Comparison of ENCODE assay signal across 27 cellular contexts in genomic region chr1:1788136-1788535, GRCh38. TPM values are rescaled to one million over a fixed set of nuclear protein-coding genes. Genes with fewer than 3 reads are reported as not detected.
A peak's percentile ranks its signal among the peaks of the same experiment; 100 is the strongest.
DNase-seq lines count a peak whose midpoint lies in the region; ATAC-seq and TF ChIP-seq lines count a peak whose summit lies in the region.
"Had no signal": no experiment of that assay in that cellular context is flagged by ENCODE, and none has a peak within 500 bp of the region (broad histone marks: within the 10 kb centered on the region; RNA-seq: fewer than 3 reads in every experiment).

No MANE protein-coding gene starts in this region.

- H3K4me1 ChIP-seq in left ventricle myocardium inferior (peaks cover 30% of the 10 kb centered on the region), spleen (peaks cover 5 to 62% (median 17%) of the 10 kb centered on the region in 6 donors), vagina (peaks cover 4% of the 10 kb centered on the region)
- H3K4me1 ChIP-seq: HAP-1 had no signal

- ATAC-seq in HG03469 (IDR thresholded peaks at IDR 0.05; ENCODE audit: unreplicated experiment) = no peak
- ATAC-seq: esophagus mucosa; stimulated activated naive CD8-positive, alpha-beta T cell treated with anti-CD3 and anti-CD28 coated beads, Interleukin-15, amount 100 ng/mL, for 72 hours had no signal

- CTCF ChIA-PET in activated CD4-positive, alpha-beta T cell treated with anti-CD3 and anti-CD28 coated beads, Interleukin-2, amount 10 ng/mL, durations not matched to agents 7 days and 5 days (lab: Charles Lee) = interaction anchor here (1.6 kb wide), 1 partner anchor 10 kb away, joined by 3 read pairs; no protein-coding TSS in a partner anchor

- TF ChIP-seq CTCF in left ventricle myocardium inferior (IDR thresholded peaks at IDR 0.05; ENCODE audit: borderline replicate concordance) (no peak), spleen (IDR thresholded peaks at IDR 0.05 in 8 of 11, conservative IDR thresholded peaks at IDR 0.05 in 3 of 11) (no peak), vagina (IDR thresholded peaks at IDR 0.05) (no peak), coronary artery (IDR thresholded peaks at IDR 0.05) (no peak)

- H3K9me3 ChIP-seq in left ventricle myocardium inferior (replicated peaks) = no peaks in the 10 kb centered on the region
- no peaks in the 10 kb centered on the region for H3K9me3 ChIP-seq in spleen
- H3K9me3 ChIP-seq in vagina = no peaks in the 10 kb centered on the region
- H3K9me3 ChIP-seq: HAP-1, MG63 had no signal

- no peak overlapping the region for H3K4me3 ChIP-seq in left ventricle myocardium inferior
- no peak overlapping the region for H3K4me3 ChIP-seq in spleen
- H3K4me3 ChIP-seq in vagina = no peak overlapping the region
- no peak overlapping the region for H3K4me3 ChIP-seq in coronary artery
- H3K4me3 ChIP-seq: HAP-1, MG63 had no signal

- 67 to 89% (median 71%) methylated on average over 5 to 7 of the region's 7 CpGs for WGBS in spleen, 5 donors

- peaks cover 63% of the 10 kb centered on the region for H3K36me3 Mint-ChIP-seq in activated CD4-positive, alpha-beta T cell treated with anti-CD3 and anti-CD28 coated beads, Interleukin-2, amount 10 ng/mL, durations not matched to agents 7 days and 5 days (ENCODE audit: low read depth)

- H3K4me3 Mint-ChIP-seq in activated CD4-positive, alpha-beta T cell treated with anti-CD3 and anti-CD28 coated beads, Interleukin-2, amount 10 ng/mL, durations not matched to agents 7 days and 5 days = no peak overlapping the region
- H3K4me3 Mint-ChIP-seq: activated B cell treated with CpG ODN at 0.5 μM for 24 hours; activated CD4-positive, alpha-beta memory T cell treated with anti-CD3 and anti-CD28 coated beads, Interleukin-2, amount 10 ng/mL, durations not matched to agents 7 days and 5 days; memory B cell; stimulated activated naive CD8-positive, alpha-beta T cell treated with anti-CD3 and anti-CD28 coated beads, Interleukin-15, amount 100 ng/mL, for 72 hours; type B pancreatic cell had no signal

- H3K27me3 Mint-ChIP-seq in activated CD4-positive, alpha-beta T cell treated with anti-CD3 and anti-CD28 coated beads, Interleukin-2, amount 10 ng/mL, durations not matched to agents 7 days and 5 days = no peaks in the 10 kb centered on the region
- H3K27me3 Mint-ChIP-seq: activated B cell treated with CpG ODN at 0.5 μM for 24 hours; activated CD4-positive, alpha-beta memory T cell treated with anti-CD3 and anti-CD28 coated beads, Interleukin-2, amount 10 ng/mL, durations not matched to agents 7 days and 5 days; memory B cell; stimulated activated naive CD8-positive, alpha-beta T cell treated with anti-CD3 and anti-CD28 coated beads, Interleukin-15, amount 100 ng/mL, for 72 hours; type B pancreatic cell had no signal

- TF ChIP-seq POLR2A in spleen (IDR thresholded peaks at IDR 0.05) = no peak
- TF ChIP-seq POLR2A in vagina (IDR thresholded peaks at IDR 0.05) = no peak

- H3K27me3 ChIP-seq in left ventricle myocardium inferior (ENCODE audit: low read depth) = no peaks in the 10 kb centered on the region
- no peaks in the 10 kb centered on the region for H3K27me3 ChIP-seq in spleen (replicated peaks in 1 of 7)
- H3K27me3 ChIP-seq in vagina = no peaks in the 10 kb centered on the region
- H3K27me3 ChIP-seq: MG63 had no signal

- DNase-seq in activated CD4-positive, alpha-beta T cell treated with anti-CD3 and anti-CD28 coated beads, Interleukin-2, amount 10 ng/mL, durations not matched to agents 7 days and 5 days = no peak
- DNase-seq in activated CD4-positive, alpha-beta T cell treated with anti-CD3 and anti-CD28 coated beads for 48 hours = no peak
- DNase-seq in left ventricle myocardium inferior = no peak
- DNase-seq in spleen = no peak
- DNase-seq in vagina (ENCODE audit: extremely low spot score in 2 of 2) = no peak
- no peak for DNase-seq in coronary artery (ENCODE audit: low spot score)
- DNase-seq: 8988T; activated B cell treated with CpG ODN at 0.5 μM for 24 hours; activated CD4-positive, alpha-beta memory T cell treated with anti-CD3 and anti-CD28 coated beads, Interleukin-2, amount 10 ng/mL, durations not matched to agents 7 days and 5 days; activated naive CD4-positive, alpha-beta T cell; activated T-cell treated with anti-CD3 and anti-CD28 coated beads for 4 hours; amniotic stem cell; central memory CD4-positive, alpha-beta T cell; effector CD4-positive, alpha-beta T cell; foreskin melanocyte; MG63; NCI-H2171; NCI-H524 treated with DMSO at 0.1 percent for 48 hours; retina; stimulated activated CD4-positive, alpha-beta T cell treated with anti-CD3 and anti-CD28 coated beads, Interleukin-12 subunit alpha, Interleukin-12 subunit beta, amount 100 ng/mL, for 4 hours; stimulated activated naive CD8-positive, alpha-beta T cell treated with anti-CD3 and anti-CD28 coated beads, Interleukin-15, amount 100 ng/mL, for 72 hours had no signal

- peak overlapping the region; percentile 37 for H3K27ac ChIP-seq in angular gyrus (ENCODE audit: low read depth, low read length)
- peak overlapping the region; percentile 45 for H3K27ac ChIP-seq in left ventricle myocardium inferior (replicated peaks)
- H3K27ac ChIP-seq in spleen = peak overlapping the region in 7 of 8 donors; percentile 6 to 73 (median 61)
- no peak overlapping the region for H3K27ac ChIP-seq in vagina
- no peak overlapping the region for H3K27ac ChIP-seq in coronary artery

- H3K27ac Mint-ChIP-seq in activated CD4-positive, alpha-beta T cell treated with anti-CD3 and anti-CD28 coated beads, Interleukin-2, amount 10 ng/mL, durations not matched to agents 7 days and 5 days = peak overlapping the region; percentile 80
- H3K27ac Mint-ChIP-seq: activated B cell treated with CpG ODN at 0.5 μM for 24 hours; activated CD4-positive, alpha-beta memory T cell treated with anti-CD3 and anti-CD28 coated beads, Interleukin-2, amount 10 ng/mL, durations not matched to agents 7 days and 5 days; memory B cell; stimulated activated naive CD8-positive, alpha-beta T cell treated with anti-CD3 and anti-CD28 coated beads, Interleukin-15, amount 100 ng/mL, for 72 hours had no signal

- H3K36me3 ChIP-seq in left ventricle myocardium inferior (peaks cover 82% of the 10 kb centered on the region), spleen (peaks cover 3 to 94% (median 86%) of the 10 kb centered on the region in 6 donors), vagina (peaks cover 4 to 83% of the 10 kb centered on the region in 2 donors)

- no peaks in the 10 kb centered on the region for H3K9me3 Mint-ChIP-seq in activated CD4-positive, alpha-beta T cell treated with anti-CD3 and anti-CD28 coated beads, Interleukin-2, amount 10 ng/mL, durations not matched to agents 7 days and 5 days
- H3K9me3 Mint-ChIP-seq: activated B cell treated with CpG ODN at 0.5 μM for 24 hours; activated CD4-positive, alpha-beta memory T cell treated with anti-CD3 and anti-CD28 coated beads, Interleukin-2, amount 10 ng/mL, durations not matched to agents 7 days and 5 days; memory B cell; stimulated activated naive CD8-positive, alpha-beta T cell treated with anti-CD3 and anti-CD28 coated beads, Interleukin-15, amount 100 ng/mL, for 72 hours; type B pancreatic cell had no signal

- peaks cover 10% of the 10 kb centered on the region for H3K4me1 Mint-ChIP-seq in activated CD4-positive, alpha-beta T cell treated with anti-CD3 and anti-CD28 coated beads, Interleukin-2, amount 10 ng/mL, durations not matched to agents 7 days and 5 days

- POLR2A ChIA-PET in activated CD4-positive, alpha-beta T cell treated with anti-CD3 and anti-CD28 coated beads, Interleukin-2, amount 10 ng/mL, durations not matched to agents 7 days and 5 days (lab: Charles Lee) = no interaction called here

- intact Hi-C loops in left ventricle myocardium inferior (cut with micrococcal nuclease) (no loop called here), spleen (cut with DNase I; ENCODE audit: low total_unique reads) (loop anchor here (10.0 kb wide), 1 partner anchor 107 kb away; the partner anchor contains the start of gene GNB1), vagina (cut with DNase I) (no loop called here)

RNA-seq across cellular contexts. Expression of gene NADK, which starts 9.9 kb away (rescaled TPM):
- total RNA-seq in activated CD4-positive, alpha-beta T cell treated with anti-CD3 and anti-CD28 coated beads, Interleukin-2, amount 10 ng/mL, durations not matched to agents 7 days and 5 days = 10 to 100 TPM; 76.6 to 78.7 TPM
- total RNA-seq in left ventricle myocardium inferior (25.3 TPM), spleen (100 to 1,000 TPM; 155 to 271 (median 207) TPM), vagina (90.1 TPM)
- polyA plus RNA-seq in spleen = 100 to 1,000 TPM in 1 of 3 donors, 10 to 100 TPM in 2; 62.6 to 155 (median 83.8) TPM

Comparison
In these comparisons a context has a peak if more than half of its experiments do, and no peak if none do; other contexts are left out.
1. H3K27ac ChIP-seq: peak in angular gyrus (single experiment), left ventricle myocardium inferior (single experiment) and spleen (7 of 8); none in vagina (single experiment) and coronary artery (0 of 2).